Comparison of ENCODE assay signal across 8 cellular contexts in genomic region chr17:39687546-39688474, GRCh38. TPM values are rescaled to one million over a fixed set of nuclear protein-coding genes. Genes with fewer than 3 reads are reported as not detected.
A peak's percentile ranks its signal among the peaks of the same experiment; 100 is the strongest.
DNase-seq lines count a peak whose midpoint lies in the region; ATAC-seq, FAIRE-seq and TF ChIP-seq lines count a peak whose summit lies in the region.

Gene PGAP3 (minus strand): TSS chr17:39688057. CDS start chr17:39688014, 43 bp downstream.

- peaks cover 0 to 7% (median 5%) of the 10 kb centered on the region in 3 donors for H3K4me1 ChIP-seq in pancreas
- H3K4me1 ChIP-seq in tibial artery, result peaks cover 0 to 17% (median 8%) of the 10 kb centered on the region in 4 donors

- H3K36me3 ChIP-seq in pancreas (peaks cover 0 to 4% (median 0%) of the 10 kb centered on the region in 3 donors), tibial artery (peaks cover 0 to 30% (median 0%) of the 10 kb centered on the region in 3 donors)

- peak within 1 kb of the TSS; percentile 88 for H3K4me3 Mint-ChIP-seq in activated naive CD8-positive, alpha-beta T cell treated with anti-CD3 and anti-CD28 coated beads, Interleukin-2, amount 10 ng/mL, durations not matched to agents 7 days and 5 days

- FAIRE-seq in pancreas (lab: Jason Lieb, UNC), result no peak

- peak within 1 kb of the TSS; percentile 89 for H3K27ac Mint-ChIP-seq in activated naive CD8-positive, alpha-beta T cell treated with anti-CD3 and anti-CD28 coated beads, Interleukin-2, amount 10 ng/mL, durations not matched to agents 7 days and 5 days

- peaks cover 14% of the 10 kb centered on the region for H3K4me1 Mint-ChIP-seq in activated naive CD8-positive, alpha-beta T cell treated with anti-CD3 and anti-CD28 coated beads, Interleukin-2, amount 10 ng/mL, durations not matched to agents 7 days and 5 days

- peaks cover 7% of the 10 kb centered on the region for H3K36me3 Mint-ChIP-seq in activated naive CD8-positive, alpha-beta T cell treated with anti-CD3 and anti-CD28 coated beads, Interleukin-2, amount 10 ng/mL, durations not matched to agents 7 days and 5 days

- POLR2A ChIA-PET in activated naive CD8-positive, alpha-beta T cell treated with anti-CD3 and anti-CD28 coated beads, Interleukin-2, amount 10 ng/mL, durations not matched to agents 7 days and 5 days (lab: Charles Lee), result interaction anchor here (0.5 to 2.8 kb wide), 10 partner anchors 11 to 496 kb away, joined by 3 to 46 read pairs (median 3); partner anchors contain the start of genes ERBB2, MIEN1 and PNMT

- intact Hi-C loops in Right ventricle myocardium superior (cut with DNase I), result no loop called here
- intact Hi-C loops in pancreas (cut with DNase I), result no loop called here
- intact Hi-C loops in tibial artery (cut with DNase I; ENCODE audit: low total_unique reads), result no loop called here

- H3K4me3 ChIP-seq in GM12864 (ENCODE audit: low read depth, low read length), result peak within 1 kb of the TSS; percentile 65
- peak within 1 kb of the TSS; percentile 42 to 73 (median 57) for H3K4me3 ChIP-seq in pancreas
- peak within 1 kb of the TSS; percentile 60 to 68 for H3K4me3 ChIP-seq in tibial artery

- DNase-seq in GM12864 (ENCODE audit: low read depth), result peak; percentile 85
- DNase-seq in NCI-H1092 treated with DMSO at 0.1 percent for 48 hours (lab: John Stamatoyannopoulos, UW), result peak; percentile 95
- DNase-seq in SKM-1 treated with dmso at 0.1 percent for 144 hours (lab: John Stamatoyannopoulos, UW; ENCODE audit: unreplicated experiment), result peak; percentile 92
- DNase-seq in activated naive CD8-positive, alpha-beta T cell treated with anti-CD3 and anti-CD28 coated beads, Interleukin-2, amount 10 ng/mL, durations not matched to agents 7 days and 5 days, result peak; percentile 88
- DNase-seq in Right ventricle myocardium superior, result peak; percentile 91
- peak; percentile 71 to 91 (median 87) for DNase-seq in pancreas
- peak; percentile 81 to 90 for DNase-seq in tibial artery

- H3K9me3 Mint-ChIP-seq in activated naive CD8-positive, alpha-beta T cell treated with anti-CD3 and anti-CD28 coated beads, Interleukin-2, amount 10 ng/mL, durations not matched to agents 7 days and 5 days, result no peaks in the 10 kb centered on the region

- H3K27ac ChIP-seq in pancreas, result peak within 1 kb of the TSS; percentile 59 to 94 (median 80)
- H3K27ac ChIP-seq in tibial artery, result peak within 1 kb of the TSS; percentile 81 to 85

- H3K9me3 ChIP-seq in pancreas (no peaks in the 10 kb centered on the region), tibial artery (no peaks in the 10 kb centered on the region)

- H3K27me3 ChIP-seq in pancreas (no peaks in the 10 kb centered on the region), tibial artery (no peaks in the 10 kb centered on the region)

- peak; percentile 79 for ATAC-seq in HG02623 (IDR thresholded peaks at IDR 0.05; ENCODE audit: unreplicated experiment)
- ATAC-seq in activated naive CD8-positive, alpha-beta T cell treated with anti-CD3 and anti-CD28 coated beads, Interleukin-2, amount 10 ng/mL, durations not matched to agents 7 days and 5 days (ENCODE audit: low read depth), result peak; percentile 94
- ATAC-seq in Right ventricle myocardium superior (ENCODE audit: poor library complexity), result peak; percentile 97
- peak; percentile 93 to 96 (median 96) for ATAC-seq in pancreas

- TF ChIP-seq CTCF in GM12864 (IDR thresholded peaks at IDR 0.05; ENCODE audit: low read depth, low read length, missing control alignments) (no peak), pancreas (IDR thresholded peaks at IDR 0.05) (no peak), tibial artery (IDR thresholded peaks at IDR 0.05) (no peak)

- WGBS in pancreas, 2 donors, result 1 to 2% methylated on average over 42 to 45 of the region's 45 CpGs

- no peaks in the 10 kb centered on the region for H3K27me3 Mint-ChIP-seq in activated naive CD8-positive, alpha-beta T cell treated with anti-CD3 and anti-CD28 coated beads, Interleukin-2, amount 10 ng/mL, durations not matched to agents 7 days and 5 days

RNA-seq across cellular contexts. Expression of gene PGAP3, which starts in this region (rescaled TPM):
- 10 to 100 TPM; 18.3 to 23.9 TPM for total RNA-seq in activated naive CD8-positive, alpha-beta T cell treated with anti-CD3 and anti-CD28 coated beads, Interleukin-2, amount 10 ng/mL, durations not matched to agents 7 days and 5 days
- 10.0 TPM for total RNA-seq in Right ventricle myocardium superior
- total RNA-seq in pancreas, result 10 to 100 TPM; 19.4 to 33.4 (median 23.1) TPM
- 10 to 100 TPM; 34.7 to 46.3 TPM for polyA plus RNA-seq in pancreas

Comparison
In these comparisons a context has a peak if more than half of its experiments do, and no peak if none do; other contexts are left out.
1. Peak in every context shown above with its lines: DNase-seq, ATAC-seq, H3K4me3 ChIP-seq and H3K27ac ChIP-seq.